Comparison of ENCODE assay signal across 1 cellular context in the genomic region with DNA sequence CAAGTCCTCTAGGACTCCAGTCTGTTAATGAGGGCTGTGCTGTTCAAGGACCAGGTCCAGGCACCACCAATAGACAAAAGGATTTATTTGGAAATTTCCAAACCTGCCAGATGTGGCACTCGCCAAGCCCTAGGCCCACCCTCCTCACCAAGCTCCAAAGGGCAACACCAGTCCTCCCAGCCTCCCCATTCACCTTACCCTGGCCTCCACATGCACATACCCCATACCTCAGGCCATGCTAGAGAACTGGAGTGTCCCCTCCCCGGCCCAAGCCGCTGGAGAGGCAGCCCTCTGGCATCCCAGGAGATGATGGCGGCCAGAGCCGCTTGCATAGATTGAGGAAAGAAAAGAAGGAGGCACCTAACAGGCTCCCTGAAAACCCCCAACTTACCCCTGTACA.
TF ChIP-seq lines count a peak whose summit lies in the region.

No MANE protein-coding gene starts in this region.

TF ChIP-seq in HepG2, 621 proteins besides CTCF, POLR2A, EP300 and RAD21:
- TF ChIP-seq ELF1 (CRISPR knock-in tag; IDR thresholded peaks at IDR 0.05) (no peak), CHCHD3 (CRISPR knock-in tag; IDR thresholded peaks at IDR 0.05) (0 out of 2 replicates have a peak, but pooled peaks have one; percentile 37)
TF ChIP-seq in HepG2: peak in this region for 1.
